27 cellular contexts compared by ENCODE assay signal in the genomic region with DNA sequence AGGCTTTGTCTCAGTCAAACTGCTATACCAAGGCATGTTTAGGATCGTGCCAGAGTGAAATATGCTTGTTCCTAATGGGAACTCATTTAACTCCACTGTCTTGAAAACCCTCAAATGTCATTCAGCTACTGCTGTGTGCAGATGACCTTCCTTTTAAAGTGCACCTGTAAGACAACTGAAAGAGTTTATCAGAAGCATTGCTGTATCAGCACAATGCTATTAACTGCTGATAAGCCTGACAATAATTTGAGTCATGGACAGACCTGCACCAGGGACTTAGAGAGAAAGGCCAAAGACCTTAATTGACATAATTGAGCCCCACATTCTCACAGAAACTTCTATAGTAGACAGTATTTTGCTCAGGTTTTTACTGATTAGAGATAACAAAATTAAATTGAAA.
DNase-seq lines count a peak whose midpoint lies in the region; ATAC-seq, FAIRE-seq and TF ChIP-seq lines count a peak whose summit lies in the region.
"Had no signal": no experiment of that assay in that cellular context is flagged by ENCODE, and none has a peak within 500 bp of the region (broad histone marks: within the 10 kb centered on the region; RNA-seq: fewer than 3 reads in every experiment).

No MANE protein-coding gene starts in this region.

- H3K79me1 ChIP-seq in neuronal stem cell (ENCODE audit: low read depth, low read length), result no peaks in the 10 kb centered on the region

- TF ChIP-seq POLR2A in A549 (IDR thresholded peaks at IDR 0.05; ENCODE audit: low read length), result no peak

- ATAC-seq in A549 (no peak), HG03095 (IDR thresholded peaks at IDR 0.05; ENCODE audit: unreplicated experiment) (no peak)
- ATAC-seq: GM12878 had no signal

- H4K20me1 ChIP-seq in MM.1S (ENCODE audit: insufficient read depth, low read length), result no peaks in the 10 kb centered on the region
- H4K20me1 ChIP-seq: BLaER1 treated with 17β-estradiol and CSF1 and Interleukin-3, amounts not matched to agents 10 nM and 100 nM had no signal

- 5% methylated on average over 1 of the region's 1 CpG for WGBS in A549 (ENCODE audit: missing lambda C conversion rate)
- no CpG with 5 or more reads among the region's 1 CpG for WGBS in neuronal stem cell (ENCODE audit: extremely low coverage in 2 of 2, insufficient read length in 2 of 2, insufficient replicate concordance in 1 of 2), 2 donors

- H3K9me3 ChIP-seq in A549 (no peaks in the 10 kb centered on the region), MM.1S (replicated peaks; ENCODE audit: insufficient read depth, low read length) (no peaks in the 10 kb centered on the region), neuronal stem cell (replicated peaks in 1 of 2; ENCODE audit: control insufficient read depth in 2 of 2, insufficient read depth in 1 of 2, low read depth in 1 of 2, low read length in 2 of 2) (no peaks in the 10 kb centered on the region)
- H3K9me3 ChIP-seq: BE2C; BLaER1 treated with 17β-estradiol and CSF1 and Interleukin-3, amounts not matched to agents 10 nM and 100 nM; HAP-1 had no signal

- no peak for FAIRE-seq in A549 (lab: Jason Lieb, UNC)
- FAIRE-seq: A204.1, D721Med, GM12878, GM18507, H54 had no signal

- H3K14ac ChIP-seq in neuronal stem cell (ENCODE audit: low read length), result no peak overlapping the region

- no peak overlapping the region for H3K23ac ChIP-seq in neuronal stem cell (ENCODE audit: low read depth, low read length, poor library complexity)

- DNase-seq in NCI-H146 (lab: John Stamatoyannopoulos, UW) (peak; percentile 30), NCI-H146 treated with DMSO at 0.1 percent for 48 hours (lab: John Stamatoyannopoulos, UW; ENCODE audit: unreplicated experiment) (no peak), A549 (ENCODE audit: low read depth in 1 of 2, low spot score in 1 of 2) (no peak), MM.1S (peak; percentile 77), neuronal stem cell (ENCODE audit: low spot score) (no peak), NOMO-1 (lab: John Stamatoyannopoulos, UW; ENCODE audit: unreplicated experiment in 2 of 2) (no peak)
- no peak for DNase-seq in activated CD4-positive, CD25-positive, alpha-beta regulatory T cell treated with anti-CD3 and anti-CD28 coated beads, Interleukin-2, amount 50 U/mL, for 72 hours
- DNase-seq: ACHN; AML-193; BE2C; CD4-positive, alpha-beta T cell; CD8-positive, alpha-beta memory T cell; DMS 273 treated with DMSO at 0.1 percent for 48 hours; DMS79; EL; GDM1; GOT3; HFFc6 had no signal

- no peak overlapping the region for H3K9ac ChIP-seq in MM.1S (ENCODE audit: low read length)
- H3K9ac ChIP-seq in neuronal stem cell (ENCODE audit: low read depth, low read length, poor library complexity), result no peak overlapping the region
- H3K9ac ChIP-seq: BLaER1 treated with 17β-estradiol and CSF1 and Interleukin-3, amounts not matched to agents 10 nM and 100 nM had no signal

- POLR2A ChIA-PET in A549 (lab: Yijun Ruan, JAX), result no interaction called here

- H3K36me3 ChIP-seq in MM.1S (replicated peaks; ENCODE audit: insufficient read depth, low read length) (no peaks in the 10 kb centered on the region), neuronal stem cell (replicated peaks in 1 of 2; ENCODE audit: control insufficient read depth in 2 of 2, insufficient read depth in 2 of 2, low read length in 2 of 2) (no peaks in the 10 kb centered on the region)
- H3K36me3 ChIP-seq: BE2C; BLaER1 treated with 17β-estradiol and CSF1 and Interleukin-3, amounts not matched to agents 10 nM and 100 nM; HAP-1 had no signal

- H2BK120ac ChIP-seq in neuronal stem cell (ENCODE audit: low read depth, low read length), result no peak overlapping the region

- H2BK15ac ChIP-seq in neuronal stem cell (ENCODE audit: low read length), result no peak overlapping the region

- H3K27ac ChIP-seq in A549 (no peak overlapping the region), MM.1S (ENCODE audit: low read length) (no peak overlapping the region), neuronal stem cell (replicated peaks; ENCODE audit: low read length) (no peak overlapping the region)
- H3K27ac ChIP-seq: 22Rv1; BLaER1 treated with 17β-estradiol and CSF1 and Interleukin-3, amounts not matched to agents 10 nM and 100 nM had no signal

- no peaks in the 10 kb centered on the region for H3K9me2 ChIP-seq in MM.1S (replicated peaks; ENCODE audit: insufficient read depth, low read length)

- H3K4me2 ChIP-seq in A549 (no peak overlapping the region), MM.1S (ENCODE audit: low read depth, low read length) (peak overlapping the region; percentile 11; the same call in 1 of the 2 replicates), neuronal stem cell (ENCODE audit: insufficient read depth, low read length, poor library complexity, severe bottlenecking) (no peak overlapping the region)
- H3K4me2 ChIP-seq: BLaER1 treated with 17β-estradiol and CSF1 and Interleukin-3, amounts not matched to agents 10 nM and 100 nM had no signal

- H2AFZ ChIP-seq in MM.1S (ENCODE audit: low read length) (no peak overlapping the region), neuronal stem cell (ENCODE audit: low read length) (peak overlapping the region; percentile 28)

- no peak for TF ChIP-seq RAD21 in A549 (conservative IDR thresholded peaks at IDR 0.05 in 1 of 2, IDR thresholded peaks at IDR 0.05 in 1 of 2)

- H3K27me3 ChIP-seq in MM.1S (replicated peaks; ENCODE audit: insufficient read depth, low read length) (no peaks in the 10 kb centered on the region), neuronal stem cell (ENCODE audit: control insufficient read depth in 3 of 3, insufficient read depth in 3 of 3, low read depth in 1 of 3, low read length in 3 of 3) (no peaks in the 10 kb centered on the region)
- H3K27me3 ChIP-seq: BE2C; BLaER1 treated with 17β-estradiol and CSF1 and Interleukin-3, amounts not matched to agents 10 nM and 100 nM had no signal

- CTCF ChIA-PET in A549 (lab: Yijun Ruan, JAX), result no interaction called here

- H3K18ac ChIP-seq in neuronal stem cell (ENCODE audit: low read length), result no peak overlapping the region

- H3K4me3 ChIP-seq in A549 (no peak overlapping the region), MM.1S (ENCODE audit: low read length) (no peak overlapping the region), neuronal stem cell (ENCODE audit: low read length in 2 of 2) (no peak overlapping the region)
- H3K4me3 ChIP-seq: BLaER1 treated with 17β-estradiol and CSF1 and Interleukin-3, amounts not matched to agents 10 nM and 100 nM; GM12878; HAP-1 had no signal

- H3K4ac ChIP-seq in neuronal stem cell (ENCODE audit: low read length), result no peak overlapping the region

- no peak overlapping the region for H4K91ac ChIP-seq in neuronal stem cell (ENCODE audit: low read depth, low read length, poor library complexity)

- TF ChIP-seq EP300 in A549 (IDR thresholded peaks at IDR 0.05), result no peak

- H4K8ac ChIP-seq in neuronal stem cell (ENCODE audit: low read depth, low read length), result no peak overlapping the region

- no peaks in the 10 kb centered on the region for H3F3A ChIP-seq in MM.1S (ENCODE audit: insufficient read depth, low read length)

- H3K4me1 ChIP-seq in A549 (no peaks in the 10 kb centered on the region), MM.1S (ENCODE audit: low read length) (0 out of 2 replicates have a peak, but pooled peaks cover 9% of the 10 kb centered on the region), neuronal stem cell (ENCODE audit: control insufficient read depth in 2 of 2, insufficient read depth in 1 of 2, low read depth in 1 of 2, low read length in 2 of 2) (peaks cover 0 to 1% of the 10 kb centered on the region in 2 donors)
- H3K4me1 ChIP-seq: BE2C; BLaER1 treated with 17β-estradiol and CSF1 and Interleukin-3, amounts not matched to agents 10 nM and 100 nM had no signal

- TF ChIP-seq CTCF in A549 (IDR thresholded peaks at IDR 0.05) (no peak), MM.1S (IDR thresholded peaks at IDR 0.05; ENCODE audit: low read length) (no peak)

- no peak overlapping the region for H2BK5ac ChIP-seq in neuronal stem cell (ENCODE audit: low read length)

- no peak overlapping the region for H2AK5ac ChIP-seq in neuronal stem cell (ENCODE audit: low read depth, low read length)

- no peak overlapping the region for H2BK12ac ChIP-seq in neuronal stem cell (ENCODE audit: low read length)

- H3K79me2 ChIP-seq in MM.1S (ENCODE audit: low read length), result no peaks in the 10 kb centered on the region

TF ChIP-seq in A549, 52 proteins besides CTCF, POLR2A, EP300 and RAD21:
- TF ChIP-seq USF2 (IDR thresholded peaks at IDR 0.05) (no peak), MAFK (IDR thresholded peaks at IDR 0.05; ENCODE audit: partially characterized antibody) (peak; percentile 23)

Comparison
In these comparisons a context has a peak if more than half of its experiments do, and no peak if none do; other contexts are left out.
1. DNase-seq: peak in NCI-H146 (single experiment) and MM.1S (single experiment); none in NCI-H146 treated with DMSO at 0.1 percent for 48 hours (single experiment), A549 (0 of 2), neuronal stem cell (single experiment), NOMO-1 (0 of 2) and activated CD4-positive, CD25-positive, alpha-beta regulatory T cell treated with anti-CD3 and anti-CD28 coated beads, Interleukin-2, amount 50 U/mL, for 72 hours (single experiment).